2 cellular contexts compared by ENCODE assay signal in genomic region chr18:9678216-9678615, GRCh38. TPM values are rescaled to one million over a fixed set of nuclear protein-coding genes. Genes with fewer than 3 reads are reported as not detected.
DNase-seq lines count a peak whose midpoint lies in the region; TF ChIP-seq lines count a peak whose summit lies in the region.
"Not testable (repeated sequence)": the region's sequence is repeated elsewhere in the genome, so short reads cannot be mapped to it uniquely, and the experiment has no call there.

No MANE protein-coding gene starts in this region.

- H3K4me3 Mint-ChIP-seq in activated CD4-positive, alpha-beta T cell treated with anti-CD3 and anti-CD28 coated beads, Interleukin-2, amount 10 ng/mL, durations not matched to agents 7 days and 5 days; osteocyte (ENCODE audit: unreplicated experiment): not testable (repeated sequence)

- H3K4me1 Mint-ChIP-seq in activated CD4-positive, alpha-beta T cell treated with anti-CD3 and anti-CD28 coated beads, Interleukin-2, amount 10 ng/mL, durations not matched to agents 7 days and 5 days: not testable (repeated sequence)
- H3K4me1 Mint-ChIP-seq in osteocyte (ENCODE audit: unreplicated experiment): peaks cover 13% of the 10 kb centered on the region

- not testable (repeated sequence) for H3K9me3 Mint-ChIP-seq in activated CD4-positive, alpha-beta T cell treated with anti-CD3 and anti-CD28 coated beads, Interleukin-2, amount 10 ng/mL, durations not matched to agents 7 days and 5 days; osteocyte (ENCODE audit: unreplicated experiment)

- peaks cover 32% of the 10 kb centered on the region for H3K27me3 Mint-ChIP-seq in activated CD4-positive, alpha-beta T cell treated with anti-CD3 and anti-CD28 coated beads, Interleukin-2, amount 10 ng/mL, durations not matched to agents 7 days and 5 days
- not testable (repeated sequence) for H3K27me3 Mint-ChIP-seq in osteocyte (ENCODE audit: unreplicated experiment)

- not testable (repeated sequence) for TF ChIP-seq CTCF in osteocyte (IDR thresholded peaks at IDR 0.05)

- H3K36me3 Mint-ChIP-seq in activated CD4-positive, alpha-beta T cell treated with anti-CD3 and anti-CD28 coated beads, Interleukin-2, amount 10 ng/mL, durations not matched to agents 7 days and 5 days (ENCODE audit: low read depth); osteocyte (ENCODE audit: unreplicated experiment): not testable (repeated sequence)

- DNase-seq in activated CD4-positive, alpha-beta T cell treated with anti-CD3 and anti-CD28 coated beads, Interleukin-2, amount 10 ng/mL, durations not matched to agents 7 days and 5 days: not testable (repeated sequence)
- DNase-seq in osteocyte (ENCODE audit: extremely low spot score, unreplicated experiment): peak; percentile 56

- CTCF ChIA-PET in activated CD4-positive, alpha-beta T cell treated with anti-CD3 and anti-CD28 coated beads, Interleukin-2, amount 10 ng/mL, durations not matched to agents 7 days and 5 days (lab: Charles Lee): not testable (repeated sequence)

- H3K27ac Mint-ChIP-seq in activated CD4-positive, alpha-beta T cell treated with anti-CD3 and anti-CD28 coated beads, Interleukin-2, amount 10 ng/mL, durations not matched to agents 7 days and 5 days: peak overlapping the region; percentile 60
- not testable (repeated sequence) for H3K27ac Mint-ChIP-seq in osteocyte (ENCODE audit: unreplicated experiment)

- POLR2A ChIA-PET in activated CD4-positive, alpha-beta T cell treated with anti-CD3 and anti-CD28 coated beads, Interleukin-2, amount 10 ng/mL, durations not matched to agents 7 days and 5 days (lab: Charles Lee): interaction anchor here (0.6 kb wide), 1 partner anchor 21 kb away, joined by 3 read pairs; no protein-coding TSS in a partner anchor

RNA-seq across cellular contexts. Expression of gene RAB31, which starts 29.9 kb away (rescaled TPM):
- total RNA-seq in activated CD4-positive, alpha-beta T cell treated with anti-CD3 and anti-CD28 coated beads, Interleukin-2, amount 10 ng/mL, durations not matched to agents 7 days and 5 days: 1 to 10 TPM in 1 of 2 experiments, under 1 TPM in 1; 0.92 to 1.3 TPM
- 90.8 and 97.2 TPM in 2 replicates for total RNA-seq in osteocyte

Comparison
In these comparisons a context has a peak if more than half of its experiments do, and no peak if none do; other contexts are left out.
1. RNA of gene RAB31, which starts 29.9 kb away (total RNA-seq): 90.8 to 97.2 TPM in osteocyte; 0.92 to 1.3 TPM in activated CD4-positive, alpha-beta T cell treated with anti-CD3 and anti-CD28 coated beads, Interleukin-2, amount 10 ng/mL, durations not matched to agents 7 days and 5 days; every median in the first group is over 10 times any median in the second.